In genomic region chr3:55413236-55413635, GRCh38 we compare ENCODE assay signal across 29 cellular contexts.
"Had no signal": no experiment of that assay in that cellular context is flagged by ENCODE, and none has a peak within 500 bp of the region (broad histone marks: within the 10 kb centered on the region; RNA-seq: fewer than 3 reads in every experiment).

No MANE protein-coding gene starts in this region.

- FAIRE-seq: astrocyte, bronchial epithelial cell, frontal cortex had no signal

- DNase-seq: activated B cell treated with CpG ODN at 0.5 μM for 24 hours; activated CD4-positive, alpha-beta T cell treated with anti-CD3 and anti-CD28 coated beads for 48 hours; activated CD4-positive, alpha-beta T cell treated with anti-CD3 and anti-CD28 coated beads, Interleukin-2, amount 50 U/mL, for 1 hour; activated CD4-positive, alpha-beta T cell treated with anti-CD3 and anti-CD28 coated beads, Interleukin-2, amount 50 U/mL, for 48 hours; activated CD8-positive, alpha-beta memory T cell treated with anti-CD3 and anti-CD28 coated beads for 24 hours; activated CD8-positive, alpha-beta T cell treated with anti-CD3 and anti-CD28 coated beads for 36 hours; activated effector memory CD4-positive, alpha-beta T cell treated with Interleukin-2 at 50 U/mL for 16 hours; activated gamma-delta T cell treated with Interleukin-2 at 50 U/mL for 16 hours; activated naive CD4-positive, alpha-beta T cell treated with anti-CD3 and anti-CD28 coated beads, Interleukin-2, amount 50 U/mL, for 16 hours; activated naive CD4-positive, alpha-beta T cell treated with Interleukin-2 at 50 U/mL for 16 hours; activated T-cell treated with anti-CD3 and anti-CD28 coated beads, Interleukin-2, amount 50 U/mL, for 4 hours; amniotic stem cell; anterior cingulate cortex; brain microvascular endothelial cell; cortex of kidney; dermis blood vessel endothelial cell; effector CD4-positive, alpha-beta T cell; effector memory CD8-positive, alpha-beta T cell; erythroblast; T-helper 1 cell; T-helper 17 cell; T1000; WERI-Rb-1 had no signal

- ATAC-seq: activated CD4-positive, CD25-positive, alpha-beta regulatory T cell treated with anti-CD3 and anti-CD28 coated beads, Interleukin-2, amount 50 U/mL, for 24 hours; activated CD8-positive, alpha-beta T cell treated with anti-CD3 and anti-CD28 coated beads for 36 hours; activated T-cell treated with anti-CD3 and anti-CD28 coated beads, Interleukin-2, amount 50 U/mL, for 4 hours; activated T-helper 17 cell treated with anti-CD3 and anti-CD28 coated beads, Interleukin-2, amount 50 U/mL, for 72 hours; effector memory CD8-positive, alpha-beta T cell; T-helper 17 cell had no signal

- H3K4me3 ChIP-seq: esophagus muscularis mucosa had no signal

- H3K4me1 ChIP-seq: esophagus muscularis mucosa had no signal

- H3K27me3 ChIP-seq: brain microvascular endothelial cell, esophagus muscularis mucosa had no signal

- H3K36me3 ChIP-seq: brain microvascular endothelial cell, esophagus muscularis mucosa, WERI-Rb-1 had no signal

- H3K27ac ChIP-seq: brain microvascular endothelial cell, esophagus muscularis mucosa, WERI-Rb-1 had no signal
